In the genomic region with DNA sequence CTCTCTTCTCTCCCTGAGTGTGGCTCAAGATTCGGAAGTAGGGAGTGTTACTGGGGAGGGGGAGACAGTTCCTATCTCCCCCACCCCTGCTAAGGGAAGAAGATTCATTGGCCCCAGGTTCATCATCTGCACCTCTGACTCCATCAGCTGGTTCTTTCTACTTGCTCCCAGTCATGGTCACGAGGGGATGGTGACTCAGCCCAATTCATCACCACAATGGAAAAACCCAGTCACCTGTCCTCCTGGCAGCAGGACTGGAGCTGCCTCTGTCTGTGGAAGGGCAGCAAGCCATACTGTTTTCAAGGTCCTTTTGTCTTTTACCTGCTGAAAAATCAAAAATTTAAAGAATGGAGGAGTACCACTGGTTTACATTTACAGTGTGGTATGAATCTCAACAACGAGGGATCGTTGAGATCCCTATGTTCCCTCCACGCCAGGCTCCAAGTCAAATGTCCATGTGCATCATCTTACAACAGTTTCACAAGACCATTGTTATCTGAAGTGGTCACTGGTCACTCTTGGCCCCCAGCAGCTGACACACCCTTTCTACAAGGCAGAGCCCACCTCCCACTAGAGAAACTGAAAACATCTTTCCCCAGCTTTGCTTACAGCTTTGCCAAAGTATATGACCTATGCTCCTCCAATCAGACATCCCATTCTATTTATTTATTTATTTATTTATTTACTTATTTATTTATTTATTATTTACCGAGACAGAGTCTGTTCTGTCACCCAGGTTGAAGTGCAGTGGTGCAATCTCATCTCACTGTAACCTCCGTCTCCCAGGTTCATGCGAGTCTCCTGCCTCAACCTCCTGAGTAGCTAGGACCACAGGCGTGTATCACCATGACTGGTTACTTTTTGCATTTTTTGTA, we compare ENCODE assay signal across 9 cellular contexts. TPM values are rescaled to one million over a fixed set of nuclear protein-coding genes. Genes with fewer than 3 reads are reported as not detected.
DNase-seq lines count a peak whose midpoint lies in the region; ATAC-seq and TF ChIP-seq lines count a peak whose summit lies in the region.
"Had no signal": no experiment of that assay in that cellular context is flagged by ENCODE, and none has a peak within 500 bp of the region (broad histone marks: within the 10 kb centered on the region; RNA-seq: fewer than 3 reads in every experiment).

No MANE protein-coding gene starts in this region.

- H3K27ac ChIP-seq in mesenchymal stem cell (ENCODE audit: low read length, poor library complexity, severe bottlenecking), result no peak overlapping the region
- no peak overlapping the region for H3K27ac ChIP-seq in ascending aorta

- no peak overlapping the region for H3K27ac Mint-ChIP-seq in activated naive CD4-positive, alpha-beta T cell treated with anti-CD3 and anti-CD28 coated beads, Interleukin-2, amount 10 ng/mL, durations not matched to agents 7 days and 5 days

- no peak overlapping the region for H2BK5ac ChIP-seq in mesenchymal stem cell (ENCODE audit: low read depth, low read length, poor library complexity, severe bottlenecking)

- WGBS in mesenchymal stem cell, result 81% methylated on average over 8 of the region's 9 CpGs

- peaks cover 64% of the 10 kb centered on the region for H3K27me3 Mint-ChIP-seq in activated naive CD4-positive, alpha-beta T cell treated with anti-CD3 and anti-CD28 coated beads, Interleukin-2, amount 10 ng/mL, durations not matched to agents 7 days and 5 days

- H4K91ac ChIP-seq in mesenchymal stem cell (ENCODE audit: low read length), result no peak overlapping the region

- no peaks in the 10 kb centered on the region for H3K9me3 Mint-ChIP-seq in activated naive CD4-positive, alpha-beta T cell treated with anti-CD3 and anti-CD28 coated beads, Interleukin-2, amount 10 ng/mL, durations not matched to agents 7 days and 5 days

- H3K27me3 ChIP-seq in mesenchymal stem cell (ENCODE audit: control insufficient read depth in 1 of 2, insufficient read depth in 1 of 2, low read length in 2 of 2), result peaks cover 21 to 35% of the 10 kb centered on the region in 2 experiments
- peaks cover 14% of the 10 kb centered on the region for H3K27me3 ChIP-seq in ascending aorta

- no peak overlapping the region for H3K4me3 Mint-ChIP-seq in activated naive CD4-positive, alpha-beta T cell treated with anti-CD3 and anti-CD28 coated beads, Interleukin-2, amount 10 ng/mL, durations not matched to agents 7 days and 5 days

- no peak overlapping the region for H2AK5ac ChIP-seq in mesenchymal stem cell (ENCODE audit: low read length, severe bottlenecking)

- H2AFZ ChIP-seq in mesenchymal stem cell (ENCODE audit: low read depth, low read length), result no peak overlapping the region

- H2BK120ac ChIP-seq in mesenchymal stem cell (ENCODE audit: low read depth, low read length), result no peak overlapping the region

- TF ChIP-seq CTCF in ascending aorta (IDR thresholded peaks at IDR 0.05), result no peak

- H3K23ac ChIP-seq in mesenchymal stem cell (ENCODE audit: low read length in 2 of 2), result no peak overlapping the region

- intact Hi-C loops in ascending aorta (cut with DNase I), result no loop called here

- H3K4ac ChIP-seq in mesenchymal stem cell (ENCODE audit: low read depth in 1 of 2, low read length in 2 of 2), result no peak overlapping the region

- H3K36me3 Mint-ChIP-seq in activated naive CD4-positive, alpha-beta T cell treated with anti-CD3 and anti-CD28 coated beads, Interleukin-2, amount 10 ng/mL, durations not matched to agents 7 days and 5 days, result no peaks in the 10 kb centered on the region

- ATAC-seq in HG03378 (IDR thresholded peaks at IDR 0.05; ENCODE audit: unreplicated experiment) (peak; percentile 56), HG02938 (IDR thresholded peaks at IDR 0.05; ENCODE audit: unreplicated experiment) (no peak), GM21526 (IDR thresholded peaks at IDR 0.05; ENCODE audit: low FRiP score, unreplicated experiment) (no peak), GM18517 (IDR thresholded peaks at IDR 0.05; ENCODE audit: unreplicated experiment) (no peak)

- DNase-seq in AG20443 (ENCODE audit: low spot score) (peak; percentile 52), mesenchymal stem cell (peak; percentile 67), ascending aorta (ENCODE audit: low spot score in 2 of 2) (no peak)
- peak; percentile 33 for DNase-seq in activated naive CD4-positive, alpha-beta T cell treated with anti-CD3 and anti-CD28 coated beads, Interleukin-2, amount 10 ng/mL, durations not matched to agents 7 days and 5 days
- DNase-seq: aorta had no signal

- H3K4me3 ChIP-seq in mesenchymal stem cell (ENCODE audit: insufficient read depth in 1 of 2, low read depth in 1 of 2, low read length in 2 of 2) (no peak overlapping the region), ascending aorta (no peak overlapping the region)

- no peak overlapping the region for H3K9ac ChIP-seq in mesenchymal stem cell (ENCODE audit: low read length)

- H4K8ac ChIP-seq in mesenchymal stem cell (ENCODE audit: low read length), result no peak overlapping the region

- H3K4me2 ChIP-seq in mesenchymal stem cell (ENCODE audit: low read length, poor library complexity, severe bottlenecking), result no peak overlapping the region

- CTCF ChIA-PET in activated naive CD4-positive, alpha-beta T cell treated with anti-CD3 and anti-CD28 coated beads, Interleukin-2, amount 10 ng/mL, durations not matched to agents 7 days and 5 days (lab: Charles Lee), result interaction anchor here (0.7 to 1.0 kb wide), 3 partner anchors 11 to 123 kb away, joined by 3 read pairs; no protein-coding TSS in a partner anchor

- H2BK12ac ChIP-seq in mesenchymal stem cell (ENCODE audit: low read length in 2 of 2), result no peak overlapping the region

- H3K4me1 ChIP-seq in mesenchymal stem cell (ENCODE audit: control insufficient read depth, insufficient read depth, low read depth, low read length) (peaks cover 20% of the 10 kb centered on the region), ascending aorta (peaks cover 6 to 8% of the 10 kb centered on the region in 2 donors)

- no peak overlapping the region for H3K18ac ChIP-seq in mesenchymal stem cell (ENCODE audit: low read depth in 1 of 2, low read length in 2 of 2)

- no peak overlapping the region for H3K14ac ChIP-seq in mesenchymal stem cell (ENCODE audit: low read length in 2 of 2)

- H3K79me1 ChIP-seq in mesenchymal stem cell (replicated peaks; ENCODE audit: low read length, poor library complexity, severe bottlenecking), result no peaks in the 10 kb centered on the region

- no peaks in the 10 kb centered on the region for H3K9me3 ChIP-seq in mesenchymal stem cell (ENCODE audit: control insufficient read depth, low read length)
- no peaks in the 10 kb centered on the region for H3K9me3 ChIP-seq in ascending aorta

- H3K36me3 ChIP-seq in mesenchymal stem cell (ENCODE audit: control insufficient read depth in 1 of 2, insufficient read depth in 2 of 2, low read depth in 1 of 2, low read length in 2 of 2), result no peaks in the 10 kb centered on the region
- H3K36me3 ChIP-seq in ascending aorta, result no peaks in the 10 kb centered on the region

- H3K4me1 Mint-ChIP-seq in activated naive CD4-positive, alpha-beta T cell treated with anti-CD3 and anti-CD28 coated beads, Interleukin-2, amount 10 ng/mL, durations not matched to agents 7 days and 5 days, result peaks cover 6% of the 10 kb centered on the region

- no peak overlapping the region for H2BK15ac ChIP-seq in mesenchymal stem cell (ENCODE audit: low read depth, poor library complexity, severe bottlenecking)

RNA-seq across cellular contexts. Expression of a gene that starts 40.4 kb away (rescaled TPM):
- polyA plus RNA-seq in mesenchymal stem cell (2013, experiment 1 of 2), result 8.0 TPM
- polyA plus RNA-seq in mesenchymal stem cell (2013, experiment 2 of 2), result 8.0 TPM
- total RNA-seq in ascending aorta, result 150 TPM

RNA-seq across cellular contexts. Expression of a gene that starts 55.7 kb away (rescaled TPM):
- 4.6 TPM for polyA plus RNA-seq in mesenchymal stem cell (2013, experiment 1 of 2)
- 4.2 TPM for polyA plus RNA-seq in mesenchymal stem cell (2013, experiment 2 of 2)
- total RNA-seq in ascending aorta, result 24.4 TPM

Comparison
In these comparisons a context has a peak if more than half of its experiments do, and no peak if none do; other contexts are left out.
1. DNase-seq: peak in AG20443 (single experiment), activated naive CD4-positive, alpha-beta T cell treated with anti-CD3 and anti-CD28 coated beads, Interleukin-2, amount 10 ng/mL, durations not matched to agents 7 days and 5 days (single experiment) and mesenchymal stem cell (single experiment); none in ascending aorta (0 of 2).